In the genomic region with DNA sequence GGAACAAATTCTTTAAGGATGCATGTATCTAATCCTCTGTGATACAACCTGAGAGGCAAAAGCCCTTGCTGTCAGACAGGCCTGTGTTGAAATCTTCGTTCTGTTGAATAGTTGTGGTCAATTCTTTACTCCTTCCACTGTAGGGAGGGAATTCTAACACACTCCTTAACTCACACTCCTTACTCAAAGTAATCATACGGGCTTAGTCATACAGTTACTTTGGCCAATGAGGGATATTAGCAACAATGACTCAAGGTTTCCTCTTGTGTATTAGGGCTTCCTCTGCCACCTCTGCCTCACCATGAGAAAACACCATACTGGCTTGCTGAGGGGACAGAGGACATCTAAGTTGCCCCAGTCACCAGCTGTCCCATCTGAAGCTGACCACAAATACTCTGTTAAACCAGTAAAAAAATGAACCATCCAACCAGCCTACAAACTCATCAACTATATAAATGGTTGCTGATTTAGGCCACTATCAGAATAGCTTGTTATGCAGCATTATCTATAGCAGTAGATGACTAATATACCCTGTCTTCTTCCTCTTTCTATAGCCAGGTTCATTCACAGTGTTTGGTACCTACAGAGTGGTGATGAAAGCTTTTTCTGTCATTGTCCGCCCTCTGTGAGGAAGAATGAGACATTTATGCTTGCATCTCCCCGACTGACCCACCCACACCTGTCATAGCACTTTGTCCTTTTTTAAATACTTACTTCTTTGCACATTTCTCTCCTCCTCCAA, we compare ENCODE assay signal across 12 cellular contexts.
DNase-seq lines count a peak whose midpoint lies in the region; ATAC-seq and TF ChIP-seq lines count a peak whose summit lies in the region.
"Had no signal": no experiment of that assay in that cellular context is flagged by ENCODE, and none has a peak within 500 bp of the region (broad histone marks: within the 10 kb centered on the region; RNA-seq: fewer than 3 reads in every experiment).

No MANE protein-coding gene starts in this region.

- no peak overlapping the region for H3K4me3 ChIP-seq in GM12864 (ENCODE audit: low read depth, low read length)
- no peak overlapping the region for H3K4me3 ChIP-seq in SJSA1
- H3K4me3 ChIP-seq in fibroblast of pulmonary artery (replicated peaks; ENCODE audit: low read depth, low read length), result no peak overlapping the region

- no peaks in the 10 kb centered on the region for H3K27me3 ChIP-seq in SJSA1 (replicated peaks)

- 0 out of 2 replicates have a peak overlapping the region, but pooled peaks have one; percentile 16 for H3K27ac ChIP-seq in SJSA1

- peak; percentile 12 for DNase-seq in GM12864 (ENCODE audit: low read depth)
- DNase-seq in SJSA1 (ENCODE audit: low read depth in 1 of 2, low spot score in 2 of 2), result peak in 1 of 2 experiments; percentile 78
- peak; percentile 78 for DNase-seq in fibroblast of pulmonary artery (ENCODE audit: low read depth)
- DNase-seq in NCI-H128 (lab: John Stamatoyannopoulos, UW; ENCODE audit: unreplicated experiment), result no peak
- DNase-seq in effector CD4-positive, alpha-beta T cell, result no peak
- DNase-seq: central memory CD4-positive, alpha-beta T cell; NCI-H1092; stimulated activated naive CD4-positive, alpha-beta T cell treated with Interleukin-2 at 50 U/mL for 16 hours had no signal

- no peaks in the 10 kb centered on the region for H3K9me3 ChIP-seq in SJSA1 (replicated peaks)

- no peaks in the 10 kb centered on the region for H3K36me3 ChIP-seq in SJSA1

- H3K27ac Mint-ChIP-seq in stimulated activated memory B cell treated with anti-CD40 and anti-IgM and Interleukin-4, amounts not matched to agents 10 μg/mL and 1 μg/mL and 100 μg/mL, for 72 hours, result no peak overlapping the region
- H3K27ac Mint-ChIP-seq: activated T-helper 1 cell treated with anti-CD3 and anti-CD28 coated beads, Interleukin-12 subunit alpha, Interleukin-12 subunit beta, Interleukin-2, Interleukin-4 antibody, amounts not matched to agents 30 ng/mL and 10 ng/mL and 1 ng/mL, durations not matched to agents 14 hours and 24 hours and 36 hours had no signal

- H3K4me3 Mint-ChIP-seq in stimulated activated memory B cell treated with anti-CD40 and anti-IgM and Interleukin-4, amounts not matched to agents 10 μg/mL and 1 μg/mL and 100 μg/mL, for 72 hours, result no peak overlapping the region
- H3K4me3 Mint-ChIP-seq: activated T-helper 1 cell treated with anti-CD3 and anti-CD28 coated beads, Interleukin-12 subunit alpha, Interleukin-12 subunit beta, Interleukin-2, Interleukin-4 antibody, amounts not matched to agents 30 ng/mL and 10 ng/mL and 1 ng/mL, durations not matched to agents 14 hours and 24 hours and 36 hours had no signal

- TF ChIP-seq CTCF in GM12864 (IDR thresholded peaks at IDR 0.05; ENCODE audit: low read depth, low read length, missing control alignments) (no peak), fibroblast of pulmonary artery (IDR thresholded peaks at IDR 0.05; ENCODE audit: low read length, missing control alignments) (no peak)

- H3K4me1 ChIP-seq in SJSA1 (replicated peaks), result peaks cover 19% of the 10 kb centered on the region

- no peaks in the 10 kb centered on the region for H3K4me1 Mint-ChIP-seq in stimulated activated memory B cell treated with anti-CD40 and anti-IgM and Interleukin-4, amounts not matched to agents 10 μg/mL and 1 μg/mL and 100 μg/mL, for 72 hours

- H3K27me3 Mint-ChIP-seq in stimulated activated memory B cell treated with anti-CD40 and anti-IgM and Interleukin-4, amounts not matched to agents 10 μg/mL and 1 μg/mL and 100 μg/mL, for 72 hours, result no peaks in the 10 kb centered on the region

- peaks cover 15% of the 10 kb centered on the region for H3K9me3 Mint-ChIP-seq in stimulated activated memory B cell treated with anti-CD40 and anti-IgM and Interleukin-4, amounts not matched to agents 10 μg/mL and 1 μg/mL and 100 μg/mL, for 72 hours

- peak; percentile 55 for ATAC-seq in stimulated activated memory B cell treated with anti-CD40 and anti-IgM and Interleukin-4, amounts not matched to agents 10 μg/mL and 1 μg/mL and 100 μg/mL, for 72 hours
- no peak for ATAC-seq in GM19395 (IDR thresholded peaks at IDR 0.05; ENCODE audit: unreplicated experiment)
- ATAC-seq in GM21737 (IDR thresholded peaks at IDR 0.05; ENCODE audit: unreplicated experiment), result no peak

- peaks cover 51% of the 10 kb centered on the region for H3K36me3 Mint-ChIP-seq in stimulated activated memory B cell treated with anti-CD40 and anti-IgM and Interleukin-4, amounts not matched to agents 10 μg/mL and 1 μg/mL and 100 μg/mL, for 72 hours

Comparison
In these comparisons a context has a peak if more than half of its experiments do, and no peak if none do; other contexts are left out.
1. DNase-seq: peak in GM12864 (single experiment) and fibroblast of pulmonary artery (single experiment); none in NCI-H128 (single experiment) and effector CD4-positive, alpha-beta T cell (single experiment).